15 cellular contexts compared by ENCODE assay signal in genomic region chr14:94412671-94413638, GRCh38. TPM values are rescaled to one million over a fixed set of nuclear protein-coding genes. Genes with fewer than 3 reads are reported as not detected.
DNase-seq lines count a peak whose midpoint lies in the region; ATAC-seq, FAIRE-seq and TF ChIP-seq lines count a peak whose summit lies in the region.
"Had no signal": no experiment of that assay in that cellular context is flagged by ENCODE, and none has a peak within 500 bp of the region (broad histone marks: within the 10 kb centered on the region; RNA-seq: fewer than 3 reads in every experiment).

No MANE protein-coding gene starts in this region.

- H3K23me2 ChIP-seq in H1 (ENCODE audit: low read depth, low read length), result no peaks in the 10 kb centered on the region

- H3K79me2 ChIP-seq in Loucy (ENCODE audit: insufficient read depth, low read length), result no peaks in the 10 kb centered on the region
- no peaks in the 10 kb centered on the region for H3K79me2 ChIP-seq in H1 (ENCODE audit: control insufficient read depth in 1 of 2, insufficient read depth in 2 of 2, low read length in 2 of 2)

- 79% methylated on average over 8 of the region's 8 CpGs; no CpG with 5 or more reads in 1 of the 2 experiments for WGBS in H1 (ENCODE audit: extremely low coverage in 1 of 2, insufficient coverage in 1 of 2, insufficient read length in 1 of 2, insufficient replicate concordance in 2 of 2, low coverage in 1 of 2, low lambda C conversion rate in 2 of 2, missing lambda C conversion rate in 1 of 2), 2 experiments

- CTCF ChIA-PET in H1 (lab: Charles Lee; ENCODE audit: partially characterized antibody), result interaction anchor here (0.7 to 3.6 kb wide), 16 partner anchors 9 to 136 kb away, joined by 3 to 20 read pairs (median 4); partner anchors contain the start of gene SERPINA10
- CTCF ChIA-PET in activated CD8-positive, alpha-beta T cell treated with anti-CD3 and anti-CD28 coated beads, Interleukin-2, amount 10 ng/mL, durations not matched to agents 7 days and 5 days (lab: Charles Lee), result interaction anchor here (2.3 kb wide), 1 partner anchor 10 kb away, joined by 12 read pairs; no protein-coding TSS in a partner anchor

- no peak overlapping the region for H3K4me2 ChIP-seq in Loucy (ENCODE audit: low read depth, low read length, poor library complexity, severe bottlenecking)
- H3K4me2 ChIP-seq in H1 (ENCODE audit: insufficient read depth in 1 of 2, low read depth in 2 of 2, low read length in 2 of 2), result no peak overlapping the region

- H3K18ac ChIP-seq in H1 (ENCODE audit: extremely low read depth, low read length), result peak overlapping the region; percentile 33; the same call in 1 of the 2 replicates

- no peaks in the 10 kb centered on the region for H3F3A ChIP-seq in Loucy (ENCODE audit: low read depth)

- H3K79me1 ChIP-seq in H1 (ENCODE audit: low read depth, low read length), result no peaks in the 10 kb centered on the region

- H2AFZ ChIP-seq in Loucy (ENCODE audit: low read length) (no peak overlapping the region), H1 (ENCODE audit: low read length) (peak overlapping the region; percentile 81; the same call in 1 of the 2 replicates)

- H3K36me3 ChIP-seq in Loucy (ENCODE audit: insufficient read depth, low read length) (no peaks in the 10 kb centered on the region), H1 (ENCODE audit: control insufficient read depth in 2 of 4, insufficient read depth in 4 of 4, low read length in 3 of 4) (no peaks in the 10 kb centered on the region), neutrophil (no peaks in the 10 kb centered on the region)

- H3K4me1 ChIP-seq in Loucy (ENCODE audit: insufficient read depth, low read length, poor library complexity, severe bottlenecking) (no peaks in the 10 kb centered on the region), H1 (replicated peaks in 1 of 4; ENCODE audit: control insufficient read depth in 3 of 4, insufficient read depth in 4 of 4, low read length in 3 of 4) (peaks cover 0 to 7% (median 0%) of the 10 kb centered on the region in 4 experiments; a peak in 1 of 7 replicates), neutrophil (ENCODE audit: control insufficient read depth in 1 of 2, insufficient read depth in 1 of 2, low read depth in 1 of 2, low read length in 1 of 2) (peaks cover 19 to 23% of the 10 kb centered on the region in 2 experiments)

- no peak overlapping the region for H4K8ac ChIP-seq in H1 (ENCODE audit: extremely low read depth, insufficient read depth, low read length)

- H3K14ac ChIP-seq in H1 (ENCODE audit: insufficient read length), result no peak overlapping the region

- no peaks in the 10 kb centered on the region for H4K20me1 ChIP-seq in Loucy (ENCODE audit: insufficient read depth, low read length, poor library complexity, severe bottlenecking)
- H4K20me1 ChIP-seq in H1 (replicated peaks in 1 of 2; ENCODE audit: control insufficient read depth in 1 of 2, insufficient read depth in 2 of 2, low read length in 2 of 2), result no peaks in the 10 kb centered on the region

- no peak overlapping the region for H3K23ac ChIP-seq in H1 (ENCODE audit: insufficient read length)

- H3K27me3 Mint-ChIP-seq in activated CD8-positive, alpha-beta T cell treated with anti-CD3 and anti-CD28 coated beads, Interleukin-2, amount 10 ng/mL, durations not matched to agents 7 days and 5 days (ENCODE audit: low read depth), result peaks cover 3% of the 10 kb centered on the region

- FAIRE-seq in H1 (lab: Jason Lieb, UNC) (peak; percentile 39), GM12891 (lab: Jason Lieb, UNC) (no peak)

- no peak overlapping the region for H3K9ac ChIP-seq in Loucy (ENCODE audit: low read depth, low read length, poor library complexity, severe bottlenecking)
- no peak overlapping the region for H3K9ac ChIP-seq in H1 (replicated peaks in 1 of 4; ENCODE audit: extremely low read depth in 1 of 4, low read depth in 3 of 4, low read length in 3 of 4)

- H2BK120ac ChIP-seq in H1 (replicated peaks; ENCODE audit: low read depth, low read length), result no peak overlapping the region

- H3K56ac ChIP-seq in H1 (replicated peaks; ENCODE audit: insufficient read length, low read depth, low read length), result no peak overlapping the region

- H2AK5ac ChIP-seq in H1 (ENCODE audit: low read depth, low read length), result 0 out of 2 replicates have a peak overlapping the region, but pooled peaks have one; percentile 2

- H3K27ac ChIP-seq in H1 (ENCODE audit: low read depth, low read length) (no peak overlapping the region), neutrophil (peak overlapping the region; percentile 29), substantia nigra (ENCODE audit: low read depth, low read length, poor library complexity, severe bottlenecking) (no peak overlapping the region)

- H3K9me3 Mint-ChIP-seq in activated CD8-positive, alpha-beta T cell treated with anti-CD3 and anti-CD28 coated beads, Interleukin-2, amount 10 ng/mL, durations not matched to agents 7 days and 5 days (ENCODE audit: insufficient read depth), result no peaks in the 10 kb centered on the region

- no peak overlapping the region for H3K27ac Mint-ChIP-seq in activated CD8-positive, alpha-beta T cell treated with anti-CD3 and anti-CD28 coated beads, Interleukin-2, amount 10 ng/mL, durations not matched to agents 7 days and 5 days
- H3K27ac Mint-ChIP-seq: activated T-cell treated with anti-CD3 and anti-CD28 coated beads, Interleukin-2, amount 50 U/mL, for 24 hours had no signal

- H3K4me3 ChIP-seq in Loucy (ENCODE audit: low read length, poor library complexity, severe bottlenecking) (no peak overlapping the region), H1 (ENCODE audit: extremely low read depth in 1 of 4, insufficient read depth in 2 of 4, low read depth in 3 of 4, low read length in 4 of 4) (no peak overlapping the region), neutrophil (ENCODE audit: low read depth in 1 of 2, low read length in 1 of 2) (no peak overlapping the region)

- H3K27me3 ChIP-seq in Loucy (ENCODE audit: insufficient read depth, low read length, poor library complexity, severe bottlenecking) (no peaks in the 10 kb centered on the region), H1 (replicated peaks in 1 of 4; ENCODE audit: control insufficient read depth in 3 of 4, extremely low read depth in 1 of 4, insufficient read depth in 3 of 4, low read length in 3 of 4) (no peaks in the 10 kb centered on the region), neutrophil (no peaks in the 10 kb centered on the region)

- H3K4me3 Mint-ChIP-seq in activated CD8-positive, alpha-beta T cell treated with anti-CD3 and anti-CD28 coated beads, Interleukin-2, amount 10 ng/mL, durations not matched to agents 7 days and 5 days, result no peak overlapping the region
- H3K4me3 Mint-ChIP-seq: activated T-cell treated with anti-CD3 and anti-CD28 coated beads, Interleukin-2, amount 50 U/mL, for 24 hours; neural crest cell had no signal

- H4K91ac ChIP-seq in H1 (replicated peaks; ENCODE audit: insufficient read length, low read length), result no peak overlapping the region

- no peaks in the 10 kb centered on the region for H3K9me3 ChIP-seq in Loucy (ENCODE audit: insufficient read depth, low read depth, low read length)
- peaks cover 0 to 3% of the 10 kb centered on the region in 2 experiments; a peak in 1 of 4 replicates for H3K9me3 ChIP-seq in H1 (ENCODE audit: insufficient read depth in 2 of 2, low read depth in 1 of 2, low read length in 1 of 2)
- no peaks in the 10 kb centered on the region for H3K9me3 ChIP-seq in neutrophil

- TF ChIP-seq CTCF in Loucy (conservative IDR thresholded peaks at IDR 0.05; ENCODE audit: low read length) (0 out of 2 replicates have a peak, but pooled peaks have one; percentile 11), H1 (IDR thresholded peaks at IDR 0.05; ENCODE audit: control extremely low read depth in 1 of 3, insufficient read depth in 1 of 3, low read depth in 1 of 3, low read length in 3 of 3) (peak; percentile 30 to 79 (median 79)), neutrophil (IDR thresholded peaks at IDR 0.05) (peak; percentile 72)

- peak overlapping the region; percentile 72; the same call in 1 of the 2 replicates for H2BK20ac ChIP-seq in H1 (ENCODE audit: low read length)

- no peak for ATAC-seq in activated CD8-positive, alpha-beta T cell treated with anti-CD3 and anti-CD28 coated beads, Interleukin-2, amount 10 ng/mL, durations not matched to agents 7 days and 5 days

- TF ChIP-seq POLR2A in H1 (IDR thresholded peaks at IDR 0.05; ENCODE audit: control extremely low read depth in 1 of 2, low read depth in 2 of 2, low read length in 2 of 2) (no peak), GM12891 (IDR thresholded peaks at IDR 0.05; ENCODE audit: low read depth, low read length) (no peak)

- POLR2A ChIA-PET in H1 (lab: Charles Lee; ENCODE audit: partially characterized antibody), result no interaction called here
- POLR2A ChIA-PET in activated CD8-positive, alpha-beta T cell treated with anti-CD3 and anti-CD28 coated beads, Interleukin-2, amount 10 ng/mL, durations not matched to agents 7 days and 5 days (lab: Charles Lee), result no interaction called here

- TF ChIP-seq EP300 in H1 (IDR thresholded peaks at IDR 0.05; ENCODE audit: borderline replicate concordance in 1 of 2, low read depth in 2 of 2, low read length in 2 of 2), result no peak

- H3K4ac ChIP-seq in H1 (replicated peaks; ENCODE audit: insufficient read length, low read depth, low read length), result no peak overlapping the region

- H4K5ac ChIP-seq in H1 (ENCODE audit: insufficient read length, low read depth, low read length), result no peak overlapping the region

- no peaks in the 10 kb centered on the region for H3K36me3 Mint-ChIP-seq in activated CD8-positive, alpha-beta T cell treated with anti-CD3 and anti-CD28 coated beads, Interleukin-2, amount 10 ng/mL, durations not matched to agents 7 days and 5 days (ENCODE audit: low read depth)

- peak overlapping the region; percentile 18; the same call in 1 of the 2 replicates for H2BK5ac ChIP-seq in H1 (ENCODE audit: low read depth, low read length)

- H2BK12ac ChIP-seq in H1 (ENCODE audit: low read depth, low read length), result 0 out of 2 replicates have a peak overlapping the region, but pooled peaks have one; percentile 12

- H2BK15ac ChIP-seq in H1 (ENCODE audit: low read length), result peak overlapping the region; percentile 88; the same call in 1 of the 2 replicates

- peak; percentile 38 for DNase-seq in ELR (ENCODE audit: low read depth)
- no peak for DNase-seq in H1 (ENCODE audit: low read depth in 1 of 2, low spot score in 2 of 2)
- DNase-seq in OCI-M1 (lab: John Stamatoyannopoulos, UW), result no peak
- no peak for DNase-seq in GM12891 (ENCODE audit: insufficient read length, low spot score)
- DNase-seq in substantia nigra (lab: John Stamatoyannopoulos, UW), result no peak
- no peak for DNase-seq in activated CD8-positive, alpha-beta T cell treated with anti-CD3 and anti-CD28 coated beads, Interleukin-2, amount 10 ng/mL, durations not matched to agents 7 days and 5 days
- DNase-seq: activated T-cell treated with anti-CD3 and anti-CD28 coated beads, Interleukin-2, amount 50 U/mL, for 24 hours; cortex of kidney; hypothalamus; NCI-H446; stimulated activated CD4-positive, alpha-beta T cell treated with anti-CD3 and anti-CD28 coated beads, Interleukin-2, amount 100 ng/mL, for 24 hours had no signal

- no peaks in the 10 kb centered on the region for H3K4me1 Mint-ChIP-seq in activated CD8-positive, alpha-beta T cell treated with anti-CD3 and anti-CD28 coated beads, Interleukin-2, amount 10 ng/mL, durations not matched to agents 7 days and 5 days (ENCODE audit: low read depth)
- H3K4me1 Mint-ChIP-seq: neural crest cell had no signal

- TF ChIP-seq RAD21 in H1 (IDR thresholded peaks at IDR 0.05 in 1 of 2, conservative IDR thresholded peaks at IDR 0.05 in 1 of 2; ENCODE audit: low read depth in 2 of 2, low read length in 2 of 2), result peak; percentile 78 to 88

- H3K9me2 ChIP-seq in Loucy (replicated peaks; ENCODE audit: low read depth, low read length), result no peaks in the 10 kb centered on the region

RNA-seq across cellular contexts. Expression of gene SERPINA1, which starts 24.6 kb away (rescaled TPM):
- not detected in 2 replicates for total RNA-seq in H1 (2021; fragmentation: NEBNext Ultra II Directional; extraction: Animal tissue kit (Norgen Biotek cat#: 25700))
- 0.06 and 0.08 TPM in 2 replicates for polyA plus RNA-seq in H1 (2011; rRNA removed)
- 0.70 TPM for polyA plus RNA-seq in H1 (2011; cell fraction: cytosol; rRNA removed)
- not detected for polyA plus RNA-seq in H1 (2011; cell fraction: nucleus; rRNA removed)
- polyA plus RNA-seq in H1 (2012, experiment 1 of 2), result 0.15 to 0.18 TPM (median 0.16 TPM) in 3 of 4 replicates, not detected in the other
- polyA plus RNA-seq in H1 (2012, experiment 2 of 2), result 0.22 TPM
- polyA plus RNA-seq in H1 (2013, experiment 1 of 2), result 0.08 TPM
- polyA plus RNA-seq in H1 (2013, experiment 2 of 2), result 0.11 TPM
- 0.95 TPM in 1 of 2 replicates, not detected in the other for polyA minus RNA-seq in H1 (2011; rRNA and poly(A)+ RNA removed)
- polyA minus RNA-seq in H1 (2011; cell fraction: cytosol; rRNA and poly(A)+ RNA removed), result not detected
- not detected for polyA minus RNA-seq in H1 (2011; cell fraction: nucleus; rRNA and poly(A)+ RNA removed)
- 0.77 TPM for polyA plus RNA-seq in GM12891 (2012; ENCODE audit: low read depth, missing spikeins)
- not detected for total RNA-seq in activated CD8-positive, alpha-beta T cell treated with anti-CD3 and anti-CD28 coated beads, Interleukin-2, amount 10 ng/mL, durations not matched to agents 7 days and 5 days
- total RNA-seq: neural crest cell had no signal

RNA-seq across cellular contexts. Expression of gene SERPINA11, which starts 39.6 kb away (rescaled TPM):
- 0.39 and 0.65 TPM in 2 replicates for total RNA-seq in H1 (2021; fragmentation: NEBNext Ultra II Directional; extraction: Animal tissue kit (Norgen Biotek cat#: 25700))
- polyA plus RNA-seq in H1 (2011; rRNA removed), result 0.24 and 0.36 TPM in 2 replicates
- 0.27 TPM for polyA plus RNA-seq in H1 (2011; cell fraction: cytosol; rRNA removed)
- polyA plus RNA-seq in H1 (2011; cell fraction: nucleus; rRNA removed), result 0.17 TPM
- 0.11 to 0.36 TPM (median 0.32 TPM) in 3 of 4 replicates, not detected in the other for polyA plus RNA-seq in H1 (2012, experiment 1 of 2)
- 0.34 TPM for polyA plus RNA-seq in H1 (2012, experiment 2 of 2)
- 1.2 TPM for polyA plus RNA-seq in H1 (2013, experiment 1 of 2)
- polyA plus RNA-seq in H1 (2013, experiment 2 of 2), result 1.2 TPM
- polyA minus RNA-seq in H1 (2011; rRNA and poly(A)+ RNA removed), result 0.15 TPM in 1 of 2 replicates, not detected in the other
- polyA minus RNA-seq in H1 (2011; cell fraction: cytosol; rRNA and poly(A)+ RNA removed), result not detected
- not detected for polyA minus RNA-seq in H1 (2011; cell fraction: nucleus; rRNA and poly(A)+ RNA removed)
- not detected for polyA plus RNA-seq in GM12891 (2012; ENCODE audit: low read depth, missing spikeins)
- total RNA-seq in activated CD8-positive, alpha-beta T cell treated with anti-CD3 and anti-CD28 coated beads, Interleukin-2, amount 10 ng/mL, durations not matched to agents 7 days and 5 days, result not detected
- total RNA-seq: neural crest cell; T-helper 1 cell treated with Interleukin-12 subunit alpha and Interleukin-12 subunit beta and Interleukin-4 antibody, amounts not matched to agents 30 ng/mL and 1 ng/mL, for 36 hours had no signal

RNA-seq across cellular contexts. Expression of gene SERPINA2, which starts 46.5 kb away (rescaled TPM):
- not detected in 2 replicates for total RNA-seq in H1 (2021; fragmentation: NEBNext Ultra II Directional; extraction: Animal tissue kit (Norgen Biotek cat#: 25700))
- polyA plus RNA-seq in H1 (2011; rRNA removed), result not detected in 2 replicates
- not detected for polyA plus RNA-seq in H1 (2011; cell fraction: cytosol; rRNA removed)
- polyA plus RNA-seq in H1 (2011; cell fraction: nucleus; rRNA removed), result not detected
- polyA plus RNA-seq in H1 (2012, experiment 1 of 2), result not detected in 4 replicates
- not detected for polyA plus RNA-seq in H1 (2012, experiment 2 of 2)
- polyA plus RNA-seq in H1 (2013, experiment 1 of 2), result not detected
- not detected for polyA plus RNA-seq in H1 (2013, experiment 2 of 2)
- polyA minus RNA-seq in H1 (2011; rRNA and poly(A)+ RNA removed), result not detected in 2 replicates
- not detected for polyA minus RNA-seq in H1 (2011; cell fraction: cytosol; rRNA and poly(A)+ RNA removed)
- polyA minus RNA-seq in H1 (2011; cell fraction: nucleus; rRNA and poly(A)+ RNA removed), result not detected
- polyA plus RNA-seq in GM12891 (2012; ENCODE audit: low read depth, missing spikeins), result not detected
- total RNA-seq in activated CD8-positive, alpha-beta T cell treated with anti-CD3 and anti-CD28 coated beads, Interleukin-2, amount 10 ng/mL, durations not matched to agents 7 days and 5 days, result not detected
- total RNA-seq: neural crest cell; T-helper 1 cell treated with Interleukin-12 subunit alpha and Interleukin-12 subunit beta and Interleukin-4 antibody, amounts not matched to agents 30 ng/mL and 1 ng/mL, for 36 hours had no signal

Comparison
In these comparisons a context has a peak if more than half of its experiments do, and no peak if none do; other contexts are left out.
1. CTCF ChIP-seq: peak in every context shown above with its lines; median percentile 79 in H1; 72 in neutrophil; 11 in Loucy.